In the genomic region with DNA sequence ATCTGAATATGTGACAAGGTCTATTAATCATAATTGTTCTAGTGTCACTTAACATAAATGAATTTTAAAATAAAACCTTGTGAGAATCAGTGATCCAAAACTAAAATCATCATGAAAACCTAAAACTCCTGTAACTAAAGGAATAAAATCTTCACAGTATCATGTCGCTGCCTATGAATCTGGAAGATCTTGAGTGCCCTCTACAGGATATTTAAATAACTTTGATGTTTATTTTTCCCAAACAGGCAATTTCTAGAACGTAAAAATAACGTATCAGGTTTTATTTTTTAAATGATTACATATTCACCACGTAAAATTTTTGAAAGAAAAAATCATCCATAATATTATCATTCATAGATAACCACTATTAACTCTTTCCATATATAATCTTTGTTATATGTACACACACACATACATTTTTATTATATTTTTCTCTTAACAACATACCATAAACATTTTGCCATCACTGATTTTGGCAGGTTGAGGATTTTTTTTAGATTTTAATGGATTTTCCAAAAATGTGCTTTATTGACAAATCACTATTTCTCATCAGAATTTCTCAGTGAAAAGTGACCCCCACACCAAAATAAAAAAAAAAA, we compare ENCODE assay signal across 8 cellular contexts.
A peak's percentile ranks its signal among the peaks of the same experiment; 100 is the strongest.
DNase-seq lines count a peak whose midpoint lies in the region; ATAC-seq, FAIRE-seq and TF ChIP-seq lines count a peak whose summit lies in the region.

No MANE protein-coding gene starts in this region.

- no peaks in the 10 kb centered on the region for H3K4me1 Mint-ChIP-seq in nephron

- no peak overlapping the region for H3K4me3 Mint-ChIP-seq in nephron

- TF ChIP-seq CTCF in C4-2B (conservative IDR thresholded peaks at IDR 0.05) (peak; percentile 74), nephron (IDR thresholded peaks at IDR 0.05; ENCODE audit: unreplicated experiment in 3 of 3) (peak; percentile 59 to 75 (median 59))

- peak; percentile 90 for FAIRE-seq in colon (lab: Jason Lieb, UNC)

- no peaks in the 10 kb centered on the region for H3K36me3 Mint-ChIP-seq in nephron (ENCODE audit: low read depth)

- H3K27ac Mint-ChIP-seq in nephron = no peak overlapping the region

- H3K27ac ChIP-seq in C4-2B = no peak overlapping the region

- ATAC-seq in GM19351 (IDR thresholded peaks at IDR 0.05; ENCODE audit: unreplicated experiment) = peak; percentile 57
- ATAC-seq in HG03439 (IDR thresholded peaks at IDR 0.05; ENCODE audit: unreplicated experiment) = no peak

- H3K9me3 Mint-ChIP-seq in nephron = no peaks in the 10 kb centered on the region

- peak; percentile 24 for DNase-seq in NCI-H526 treated with DMSO at 0.1 percent for 48 hours (lab: John Stamatoyannopoulos, UW)
- DNase-seq in activated naive CD4-positive, alpha-beta T cell treated with anti-CD3 and anti-CD28 coated beads, Interleukin-2, amount 50 U/mL, for 16 hours = no peak
- DNase-seq in stimulated activated CD4-positive, alpha-beta T cell treated with anti-CD3 and anti-CD28 coated beads, Interleukin-4, amount 100 ng/mL, for 24 hours = no peak

- no peaks in the 10 kb centered on the region for H3K27me3 Mint-ChIP-seq in nephron (ENCODE audit: low read depth)
